1 cellular context compared by ENCODE assay signal in the genomic region with DNA sequence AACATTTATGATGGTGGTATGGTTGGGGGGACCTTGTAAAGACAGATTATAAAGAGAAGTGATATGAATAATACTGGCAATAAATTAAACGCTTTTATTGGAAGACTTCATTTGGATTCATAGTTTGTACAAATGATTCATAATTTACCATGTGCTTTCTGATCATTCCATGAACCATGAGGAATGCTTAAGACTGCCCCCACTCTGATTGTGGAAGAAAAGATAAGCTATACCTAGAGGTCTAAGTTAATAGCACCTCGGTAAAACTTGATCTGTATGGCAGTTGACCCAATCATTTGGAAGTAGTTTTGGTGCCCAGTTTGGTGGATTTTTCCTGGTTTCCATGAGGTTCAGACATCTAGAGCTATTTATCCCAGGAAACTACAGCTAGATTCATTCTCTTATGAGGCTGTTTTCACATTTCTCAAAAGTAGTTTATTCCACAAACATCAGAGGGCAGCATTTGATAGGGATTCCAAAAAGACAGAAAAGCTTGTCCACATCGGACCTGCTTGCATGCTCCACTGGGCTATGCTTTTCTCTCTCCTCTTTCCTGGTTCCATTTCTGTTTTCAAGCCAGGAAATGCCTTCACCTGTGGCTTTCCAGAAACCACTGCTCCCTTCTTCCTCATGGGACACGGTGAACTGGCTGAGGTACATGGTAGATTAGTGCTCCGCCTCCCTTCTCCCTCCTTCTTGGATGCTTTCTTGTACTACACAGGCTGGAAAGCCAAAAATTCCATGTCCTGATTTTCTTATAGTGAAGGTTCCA.
TF ChIP-seq lines count a peak whose summit lies in the region.

No MANE protein-coding gene starts in this region.

TF ChIP-seq in SK-N-SH, 30 proteins besides CTCF, POLR2A, EP300 and RAD21:
- TF ChIP-seq TEAD4 (IDR thresholded peaks at IDR 0.05; ENCODE audit: borderline replicate concordance, insufficient read depth) = no peak
- TF ChIP-seq, protein P1, sequence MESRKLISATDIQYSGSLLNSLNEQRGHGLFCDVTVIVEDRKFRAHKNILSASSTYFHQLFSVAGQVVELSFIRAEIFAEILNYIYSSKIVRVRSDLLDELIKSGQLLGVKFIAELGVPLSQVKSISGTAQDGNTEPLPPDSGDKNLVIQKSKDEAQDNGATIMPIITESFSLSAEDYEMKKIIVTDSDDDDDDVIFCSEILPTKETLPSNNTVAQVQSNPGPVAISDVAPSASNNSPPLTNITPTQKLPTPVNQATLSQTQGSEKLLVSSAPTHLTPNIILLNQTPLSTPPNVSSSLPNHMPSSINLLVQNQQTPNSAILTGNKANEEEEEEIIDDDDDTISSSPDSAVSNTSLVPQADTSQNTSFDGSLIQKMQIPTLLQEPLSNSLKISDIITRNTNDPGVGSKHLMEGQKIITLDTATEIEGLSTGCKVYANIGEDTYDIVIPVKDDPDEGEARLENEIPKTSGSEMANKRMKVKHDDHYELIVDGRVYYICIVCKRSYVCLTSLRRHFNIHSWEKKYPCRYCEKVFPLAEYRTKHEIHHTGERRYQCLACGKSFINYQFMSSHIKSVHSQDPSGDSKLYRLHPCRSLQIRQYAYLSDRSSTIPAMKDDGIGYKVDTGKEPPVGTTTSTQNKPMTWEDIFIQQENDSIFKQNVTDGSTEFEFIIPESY (IDR thresholded peaks at IDR 0.05; ENCODE audit: borderline replicate concordance, low read depth) = no peak
- TF ChIP-seq SMC3 (IDR thresholded peaks at IDR 0.05; ENCODE audit: low read depth, low read length) = peak; percentile 82
